ENCODE assay signal across 7 cellular contexts in genomic region chr5:89930591-89931383, GRCh38.
DNase-seq lines count a peak whose midpoint lies in the region; ATAC-seq and TF ChIP-seq lines count a peak whose summit lies in the region.

No MANE protein-coding gene starts in this region.

- TF ChIP-seq POLR2A in gastrocnemius medialis (IDR thresholded peaks at IDR 0.05) (no peak), Peyer's patch (IDR thresholded peaks at IDR 0.05) (no peak)

- no peaks in the 10 kb centered on the region for H3K9me3 ChIP-seq in gastrocnemius medialis
- no peaks in the 10 kb centered on the region for H3K9me3 ChIP-seq in Peyer's patch

- H3K4me1 ChIP-seq in gastrocnemius medialis (peaks cover 0 to 15% of the 10 kb centered on the region in 2 donors), Peyer's patch (no peaks in the 10 kb centered on the region)

- no peaks in the 10 kb centered on the region for H3K36me3 ChIP-seq in gastrocnemius medialis
- H3K36me3 ChIP-seq in Peyer's patch: no peaks in the 10 kb centered on the region

- ATAC-seq in GM19397 (IDR thresholded peaks at IDR 0.05; ENCODE audit: unreplicated experiment): peak; percentile 73
- ATAC-seq in HG03342 (IDR thresholded peaks at IDR 0.05; ENCODE audit: unreplicated experiment): peak; percentile 93
- peak; percentile 82 to 92 for ATAC-seq in gastrocnemius medialis

- DNase-seq in astrocyte of the hippocampus (ENCODE audit: low read depth, low spot score) (peak; percentile 64), gastrocnemius medialis (no peak), KG1 (lab: John Stamatoyannopoulos, UW) (no peak), NCI-H1105 treated with DMSO at 0.1 percent for 48 hours (lab: John Stamatoyannopoulos, UW) (no peak), Peyer's patch (no peak)

- in situ Hi-C loops in gastrocnemius medialis (cut with MboI; ENCODE audit: low sequenced_read_pairs in 4 of 4): no loop called here

- H3K27me3 ChIP-seq in gastrocnemius medialis (no peaks in the 10 kb centered on the region), Peyer's patch (no peaks in the 10 kb centered on the region)

- H3K4me3 ChIP-seq in gastrocnemius medialis: no peak overlapping the region
- no peak overlapping the region for H3K4me3 ChIP-seq in Peyer's patch

- H3K27ac ChIP-seq in gastrocnemius medialis (peak overlapping the region in 3 of 4 donors; percentile 2 to 51 (median 32)), Peyer's patch (no peak overlapping the region)

- TF ChIP-seq CTCF in gastrocnemius medialis (IDR thresholded peaks at IDR 0.05 in 4 of 5, conservative IDR thresholded peaks at IDR 0.05 in 1 of 5) (no peak), Peyer's patch (IDR thresholded peaks at IDR 0.05) (no peak)

- intact Hi-C loops in gastrocnemius medialis (cut with DNase I; ENCODE audit: low total_unique reads): no loop called here

Comparison
In these comparisons a context has a peak if more than half of its experiments do, and no peak if none do; other contexts are left out.
1. H3K27ac ChIP-seq: peak in gastrocnemius medialis (3 of 4); none in Peyer's patch (0 of 4).
2. Peak in every context shown above with its lines, with median percentiles within 50 percentile points of each other: ATAC-seq.